ENCODE assay signal across 27 cellular contexts in genomic region chr5:171395042-171395441, GRCh38. TPM values are rescaled to one million over a fixed set of nuclear protein-coding genes. Genes with fewer than 3 reads are reported as not detected.
A peak's percentile ranks its signal among the peaks of the same experiment; 100 is the strongest.
DNase-seq lines count a peak whose midpoint lies in the region; ATAC-seq, FAIRE-seq and TF ChIP-seq lines count a peak whose summit lies in the region.
"Had no signal": no experiment of that assay in that cellular context is flagged by ENCODE, and none has a peak within 500 bp of the region (broad histone marks: within the 10 kb centered on the region; RNA-seq: fewer than 3 reads in every experiment).

No MANE protein-coding gene starts in this region.

- H3K9me3 ChIP-seq in Loucy (ENCODE audit: insufficient read depth, low read depth, low read length) (no peaks in the 10 kb centered on the region), astrocyte (ENCODE audit: insufficient read depth, low read depth, low read length) (no peaks in the 10 kb centered on the region)
- H3K9me3 ChIP-seq: breast epithelium, colonic mucosa, stomach, transverse colon had no signal

- H3K9me2 ChIP-seq in Loucy (replicated peaks; ENCODE audit: low read depth, low read length) = no peaks in the 10 kb centered on the region

- H3K36me3 ChIP-seq in Loucy (ENCODE audit: insufficient read depth, low read length) (peaks cover 93% of the 10 kb centered on the region), astrocyte (ENCODE audit: insufficient read depth, low read length) (peaks cover 88% of the 10 kb centered on the region)
- H3K36me3 ChIP-seq: breast epithelium had no signal

- peak overlapping the region; percentile 29 for H3K4me3 ChIP-seq in Loucy (ENCODE audit: low read length, poor library complexity, severe bottlenecking)
- no peak overlapping the region for H3K4me3 ChIP-seq in astrocyte (ENCODE audit: insufficient read depth, low read depth, low read length)
- H3K4me3 ChIP-seq in foreskin fibroblast (ENCODE audit: low read depth in 1 of 2, low read length in 2 of 2) = no peak overlapping the region
- H3K4me3 ChIP-seq: breast epithelium, colonic mucosa, lung, stomach, transverse colon had no signal

- no peaks in the 10 kb centered on the region for H3F3A ChIP-seq in Loucy (ENCODE audit: low read depth)

- intact Hi-C loops in natural killer cell (cut with micrococcal nuclease) = no loop called here

- no peak overlapping the region for H3K27ac ChIP-seq in astrocyte (ENCODE audit: low read depth, low read length)
- H3K27ac ChIP-seq: breast epithelium, colonic mucosa, stomach, transverse colon had no signal

- FAIRE-seq in astrocyte (lab: Jason Lieb, UNC) = no peak
- FAIRE-seq: GM12892 had no signal

- H2AFZ ChIP-seq in Loucy (ENCODE audit: low read length) (no peak overlapping the region), astrocyte (ENCODE audit: low read depth, low read length) (no peak overlapping the region)

- DNase-seq in natural killer cell treated with Interleukin-12 subunit alpha and Interleukin-12 subunit beta and Interleukin-15 and Interleukin-18, amount 100 ng/mL, for 72 hours (ENCODE audit: low spot score) = no peak
- DNase-seq in natural killer cell = no peak
- DNase-seq in astrocyte (ENCODE audit: low read depth) = no peak
- DNase-seq in stimulated activated naive CD8-positive, alpha-beta T cell treated with anti-CD3 and anti-CD28 coated beads, Interleukin-15, amount 100 ng/mL, for 72 hours = no peak
- DNase-seq in AG08395 (ENCODE audit: low spot score) = no peak
- no peak for DNase-seq in foreskin fibroblast
- DNase-seq in SKM-1 (lab: John Stamatoyannopoulos, UW; ENCODE audit: unreplicated experiment) = no peak
- DNase-seq: activated CD4-positive, alpha-beta T cell treated with anti-CD3 and anti-CD28 coated beads for 48 hours; CD8-positive, alpha-beta memory T cell; colonic mucosa; DMS53; HFFc6; NCI-H1092 treated with DMSO at 0.1 percent for 48 hours; NCI-H2029 treated with DMSO at 0.1 percent for 48 hours; NCI-H345; nucleus accumbens; PC-3; SIG-M5; stimulated activated CD4-positive, alpha-beta T cell treated with anti-CD3 and anti-CD28 coated beads, Interleukin-4, amount 100 ng/mL, for 1 hour; stomach; transverse colon had no signal

- H3K9ac ChIP-seq in Loucy (ENCODE audit: low read depth, low read length, poor library complexity, severe bottlenecking) (no peak overlapping the region), astrocyte (ENCODE audit: low read length) (no peak overlapping the region)

- H4K20me1 ChIP-seq in Loucy (ENCODE audit: insufficient read depth, low read length, poor library complexity, severe bottlenecking) (peaks cover 97% of the 10 kb centered on the region), astrocyte (ENCODE audit: insufficient read depth, low read length) (peaks cover 100% of the 10 kb centered on the region)

- peaks cover 45 to 60% of the 10 kb centered on the region in 2 donors for H3K4me1 Mint-ChIP-seq in natural killer cell treated with Interleukin-12 subunit alpha and Interleukin-12 subunit beta and Interleukin-15 and Interleukin-18, amount 100 ng/mL, for 72 hours (ENCODE audit: low read depth in 2 of 2)
- H3K4me1 Mint-ChIP-seq in natural killer cell = peaks cover 43 to 53% of the 10 kb centered on the region in 2 donors
- peaks cover 17% of the 10 kb centered on the region for H3K4me1 Mint-ChIP-seq in astrocyte (ENCODE audit: low read depth, unreplicated experiment)
- H3K4me1 Mint-ChIP-seq in stimulated activated naive CD8-positive, alpha-beta T cell treated with anti-CD3 and anti-CD28 coated beads, Interleukin-15, amount 100 ng/mL, for 72 hours = peaks cover 90% of the 10 kb centered on the region

- no peak for TF ChIP-seq CTCF in natural killer cell (IDR thresholded peaks at IDR 0.05)
- TF ChIP-seq CTCF in Loucy (conservative IDR thresholded peaks at IDR 0.05; ENCODE audit: low read length) = no peak
- no peak for TF ChIP-seq CTCF in astrocyte (IDR thresholded peaks at IDR 0.05; ENCODE audit: insufficient read depth, low read depth, low read length)
- TF ChIP-seq CTCF in foreskin fibroblast (IDR thresholded peaks at IDR 0.05; ENCODE audit: low read depth, low read length) = no peak

- peak overlapping the region; percentile 22 to 33 for H3K27ac Mint-ChIP-seq in natural killer cell treated with Interleukin-12 subunit alpha and Interleukin-12 subunit beta and Interleukin-15 and Interleukin-18, amount 100 ng/mL, for 72 hours
- H3K27ac Mint-ChIP-seq in natural killer cell = no peak overlapping the region
- H3K27ac Mint-ChIP-seq in astrocyte (ENCODE audit: unreplicated experiment) = peak overlapping the region; percentile 58
- H3K27ac Mint-ChIP-seq in stimulated activated naive CD8-positive, alpha-beta T cell treated with anti-CD3 and anti-CD28 coated beads, Interleukin-15, amount 100 ng/mL, for 72 hours = peak overlapping the region; percentile 7 to 89
- H3K27ac Mint-ChIP-seq: HFFc6 had no signal

- ATAC-seq in natural killer cell treated with Interleukin-12 subunit alpha and Interleukin-12 subunit beta and Interleukin-15 and Interleukin-18, amount 100 ng/mL, for 72 hours = no peak
- no peak for ATAC-seq in natural killer cell
- ATAC-seq in stimulated activated naive CD8-positive, alpha-beta T cell treated with anti-CD3 and anti-CD28 coated beads, Interleukin-15, amount 100 ng/mL, for 72 hours = no peak
- ATAC-seq: PC-3 had no signal

- H3K27me3 ChIP-seq in Loucy (ENCODE audit: insufficient read depth, low read length, poor library complexity, severe bottlenecking) = no peaks in the 10 kb centered on the region
- no peaks in the 10 kb centered on the region for H3K27me3 ChIP-seq in astrocyte (ENCODE audit: insufficient read depth, low read length)
- H3K27me3 ChIP-seq: breast epithelium, colonic mucosa, stomach, transverse colon had no signal

- H3K4me2 ChIP-seq in Loucy (ENCODE audit: low read depth, low read length, poor library complexity, severe bottlenecking) (peak overlapping the region; percentile 88), astrocyte (ENCODE audit: low read length) (peak overlapping the region; percentile 0)

- H3K4me1 ChIP-seq in Loucy (ENCODE audit: insufficient read depth, low read length, poor library complexity, severe bottlenecking) (peaks cover 20% of the 10 kb centered on the region), astrocyte (ENCODE audit: insufficient read depth, low read length) (peaks cover 18% of the 10 kb centered on the region)
- H3K4me1 ChIP-seq: breast epithelium had no signal

- peak overlapping the region; percentile 41 for H3K4me3 Mint-ChIP-seq in natural killer cell treated with Interleukin-12 subunit alpha and Interleukin-12 subunit beta and Interleukin-15 and Interleukin-18, amount 100 ng/mL, for 72 hours
- no peak overlapping the region for H3K4me3 Mint-ChIP-seq in natural killer cell
- no peak overlapping the region for H3K4me3 Mint-ChIP-seq in astrocyte (ENCODE audit: unreplicated experiment)
- H3K4me3 Mint-ChIP-seq in stimulated activated naive CD8-positive, alpha-beta T cell treated with anti-CD3 and anti-CD28 coated beads, Interleukin-15, amount 100 ng/mL, for 72 hours = peak overlapping the region; percentile 45 to 58
- H3K4me3 Mint-ChIP-seq: HFFc6 had no signal

- peaks cover 51% of the 10 kb centered on the region for H3K36me3 Mint-ChIP-seq in natural killer cell treated with Interleukin-12 subunit alpha and Interleukin-12 subunit beta and Interleukin-15 and Interleukin-18, amount 100 ng/mL, for 72 hours
- H3K36me3 Mint-ChIP-seq in natural killer cell = peaks cover 28% of the 10 kb centered on the region
- H3K36me3 Mint-ChIP-seq in astrocyte (ENCODE audit: low read depth, unreplicated experiment) = peaks cover 19% of the 10 kb centered on the region

- H3K9me3 Mint-ChIP-seq in natural killer cell treated with Interleukin-12 subunit alpha and Interleukin-12 subunit beta and Interleukin-15 and Interleukin-18, amount 100 ng/mL, for 72 hours = no peaks in the 10 kb centered on the region
- H3K9me3 Mint-ChIP-seq in natural killer cell = no peaks in the 10 kb centered on the region
- H3K9me3 Mint-ChIP-seq in astrocyte (ENCODE audit: unreplicated experiment) = no peaks in the 10 kb centered on the region
- H3K9me3 Mint-ChIP-seq in stimulated activated naive CD8-positive, alpha-beta T cell treated with anti-CD3 and anti-CD28 coated beads, Interleukin-15, amount 100 ng/mL, for 72 hours = no peaks in the 10 kb centered on the region
- H3K9me3 Mint-ChIP-seq: CD8-positive, alpha-beta memory T cell; HFFc6 had no signal

- H3K79me2 ChIP-seq in Loucy (ENCODE audit: insufficient read depth, low read length) (peaks cover 100% of the 10 kb centered on the region), astrocyte (ENCODE audit: insufficient read depth, low read length) (peaks cover 100% of the 10 kb centered on the region)

- no peaks in the 10 kb centered on the region for H3K27me3 Mint-ChIP-seq in natural killer cell treated with Interleukin-12 subunit alpha and Interleukin-12 subunit beta and Interleukin-15 and Interleukin-18, amount 100 ng/mL, for 72 hours
- H3K27me3 Mint-ChIP-seq in natural killer cell (ENCODE audit: low read depth in 2 of 2) (no peaks in the 10 kb centered on the region), astrocyte (ENCODE audit: low read depth, unreplicated experiment) (no peaks in the 10 kb centered on the region)
- H3K27me3 Mint-ChIP-seq in stimulated activated naive CD8-positive, alpha-beta T cell treated with anti-CD3 and anti-CD28 coated beads, Interleukin-15, amount 100 ng/mL, for 72 hours = no peaks in the 10 kb centered on the region
- H3K27me3 Mint-ChIP-seq: CD8-positive, alpha-beta memory T cell had no signal

RNA-seq across cellular contexts. Expression of gene NPM1, which starts 7.4 kb away (rescaled TPM):
- 1,000 to 10,000 TPM; 1,349 to 2,333 TPM for total RNA-seq in natural killer cell treated with Interleukin-12 subunit alpha and Interleukin-12 subunit beta and Interleukin-15 and Interleukin-18, amount 100 ng/mL, for 72 hours
- total RNA-seq in natural killer cell (100 to 1,000 TPM; 440 to 554 (median 454) TPM), astrocyte (1,191 and 1,219 TPM in 2 replicates)

RNA-seq across cellular contexts. Expression of gene FGF18, which starts 24.4 kb away (rescaled TPM):
- total RNA-seq in natural killer cell treated with Interleukin-12 subunit alpha and Interleukin-12 subunit beta and Interleukin-15 and Interleukin-18, amount 100 ng/mL, for 72 hours = under 1 TPM in 1 of 2 donors, not detected in 1; 0.28 TPM
- total RNA-seq in natural killer cell (under 1 TPM; 0.16 to 0.25 (median 0.23) TPM), astrocyte (0.89 and 1.2 TPM in 2 replicates)
- total RNA-seq: glomerular endothelial cell, kidney epithelial cell had no signal

Comparison
In these comparisons a context has a peak if more than half of its experiments do, and no peak if none do; other contexts are left out.
1. H3K27ac Mint-ChIP-seq: peak in natural killer cell treated with Interleukin-12 subunit alpha and Interleukin-12 subunit beta and Interleukin-15 and Interleukin-18, amount 100 ng/mL, for 72 hours (2 of 2), astrocyte (single experiment) and stimulated activated naive CD8-positive, alpha-beta T cell treated with anti-CD3 and anti-CD28 coated beads, Interleukin-15, amount 100 ng/mL, for 72 hours (2 of 2); none in natural killer cell (0 of 2).
2. H3K4me3 Mint-ChIP-seq: peak in natural killer cell treated with Interleukin-12 subunit alpha and Interleukin-12 subunit beta and Interleukin-15 and Interleukin-18, amount 100 ng/mL, for 72 hours (single experiment) and stimulated activated naive CD8-positive, alpha-beta T cell treated with anti-CD3 and anti-CD28 coated beads, Interleukin-15, amount 100 ng/mL, for 72 hours (2 of 2); none in natural killer cell (single experiment) and astrocyte (single experiment).